Comparison of ENCODE assay signal across 22 cellular contexts in the genomic region with DNA sequence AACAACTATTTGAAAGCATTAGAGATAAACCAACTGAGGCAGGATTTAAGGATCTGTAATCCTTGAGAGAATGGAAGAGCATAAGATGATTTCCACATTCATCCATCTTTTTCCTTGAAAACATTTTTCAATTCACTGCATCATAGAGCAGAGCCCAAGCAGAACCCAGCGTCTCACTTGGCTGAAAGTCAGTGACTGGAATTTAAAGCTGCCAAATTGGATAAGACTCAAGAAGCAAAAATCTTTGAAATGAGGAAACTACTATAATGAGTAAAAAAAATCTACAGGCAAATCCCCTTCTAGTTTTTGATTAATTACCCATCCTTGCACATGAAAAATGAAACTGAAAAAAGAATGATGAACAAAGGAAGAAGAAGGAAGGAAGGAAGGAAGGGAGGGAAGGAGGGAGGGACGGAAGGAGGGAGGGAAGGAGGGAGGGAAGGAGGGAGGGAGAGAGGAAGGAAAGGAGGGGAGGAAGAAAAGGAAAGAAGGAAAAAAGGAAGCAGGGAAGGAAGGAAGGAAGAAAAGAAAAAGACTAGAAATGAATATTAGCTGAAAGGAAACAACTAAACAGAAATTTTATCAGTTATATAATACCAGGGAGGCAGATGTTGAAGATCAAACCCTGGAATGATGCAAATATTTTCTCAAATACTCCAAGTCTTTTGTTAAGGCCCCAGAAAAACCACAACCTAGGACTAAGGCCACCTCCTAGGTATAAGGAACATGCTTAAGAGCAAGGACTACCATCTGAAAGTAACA.
A peak's percentile ranks its signal among the peaks of the same experiment; 100 is the strongest.
DNase-seq lines count a peak whose midpoint lies in the region; TF ChIP-seq lines count a peak whose summit lies in the region.
"Had no signal": no experiment of that assay in that cellular context is flagged by ENCODE, and none has a peak within 500 bp of the region (broad histone marks: within the 10 kb centered on the region; RNA-seq: fewer than 3 reads in every experiment).

No MANE protein-coding gene starts in this region.

- H3K4me3 Mint-ChIP-seq in HFFc6: peak overlapping the region; percentile 10
- H3K4me3 Mint-ChIP-seq: CD8-positive, alpha-beta T cell; H9; T-helper 2 cell treated with Interferon-gamma antibody and Interleukin-4, amounts not matched to agents 5 μg/mL and 100 μg/mL, for 36 hours had no signal

- no peaks in the 10 kb centered on the region for H3K27me3 ChIP-seq in HAP-1 (ENCODE audit: low read depth)
- H3K27me3 ChIP-seq: body of pancreas, gastrocnemius medialis had no signal

- no peaks in the 10 kb centered on the region for H3K9me3 Mint-ChIP-seq in HFFc6
- H3K9me3 Mint-ChIP-seq: CD8-positive, alpha-beta T cell; H9; T-helper 2 cell treated with Interferon-gamma antibody and Interleukin-4, amounts not matched to agents 5 μg/mL and 100 μg/mL, for 36 hours had no signal

- H3K4me3 ChIP-seq in astrocyte of the cerebellum (ENCODE audit: low read depth, low read length) (no peak overlapping the region), HAP-1 (no peak overlapping the region)
- H3K4me3 ChIP-seq: body of pancreas, gastrocnemius medialis, thoracic aorta had no signal

- peaks cover 7% of the 10 kb centered on the region; the same call in 1 of the 2 replicates for H3K36me3 Mint-ChIP-seq in HFFc6 (ENCODE audit: low read depth)
- H3K36me3 Mint-ChIP-seq: CD8-positive, alpha-beta T cell had no signal

- H3K4me1 ChIP-seq in HAP-1: no peaks in the 10 kb centered on the region
- H3K4me1 ChIP-seq: body of pancreas, gastrocnemius medialis had no signal

- in situ Hi-C loops in astrocyte of the cerebellum (cut with HindIII; ENCODE audit: low sequenced_read_pairs) (no loop called here), HAP-1 (cut with MboI; ENCODE audit: low sequenced_read_pairs) (no loop called here)

- TF ChIP-seq CTCF in HFFc6 (IDR thresholded peaks at IDR 0.05) (no peak), astrocyte of the cerebellum (IDR thresholded peaks at IDR 0.05; ENCODE audit: low read depth, low read length, missing control alignments) (no peak)

- H3K9me3 ChIP-seq in HAP-1: no peaks in the 10 kb centered on the region
- H3K9me3 ChIP-seq: body of pancreas, gastrocnemius medialis, thoracic aorta had no signal

- peak; percentile 57 for DNase-seq in HFFc6
- DNase-seq in astrocyte of the cerebellum (ENCODE audit: low read depth): peak; percentile 59
- peak; percentile 19 for DNase-seq in inferior parietal cortex (ENCODE audit: extremely low spot score)
- peak; percentile 31 for DNase-seq in superior temporal gyrus (ENCODE audit: extremely low spot score)
- no peak for DNase-seq in HAP-1 (ENCODE audit: low spot score in 2 of 2)
- no peak for DNase-seq in effector CD4-positive, alpha-beta T cell
- no peak for DNase-seq in NCI-H524 treated with DMSO at 0.1 percent for 48 hours (lab: John Stamatoyannopoulos, UW)
- DNase-seq: activated CD4-positive, CD25-positive, alpha-beta regulatory T cell treated with anti-CD3 and anti-CD28 coated beads, Interleukin-2, amount 50 U/mL, for 72 hours; activated CD8-positive, alpha-beta memory T cell treated with anti-CD3 and anti-CD28 coated beads, Interleukin-2, amount 50 U/mL, for 4 hours; activated naive CD4-positive, alpha-beta T cell; body of pancreas; CD8-positive, alpha-beta T cell; gastrocnemius medialis; H9; KBM-7; NCI-H1105; NCI-H2171; right cardiac atrium; SHP77 treated with DMSO at 0.1 percent for 48 hours; stimulated activated CD4-positive, alpha-beta T cell treated with anti-CD3 and anti-CD28 coated beads, Interleukin-2, amount 100 ng/mL, for 48 hours had no signal

- H3K27ac Mint-ChIP-seq in HFFc6: peak overlapping the region; percentile 29; the same call in 1 of the 2 replicates
- H3K27ac Mint-ChIP-seq: CD8-positive, alpha-beta T cell; H9; T-helper 2 cell treated with Interferon-gamma antibody and Interleukin-4, amounts not matched to agents 5 μg/mL and 100 μg/mL, for 36 hours had no signal

- H3K27me3 Mint-ChIP-seq in HFFc6 (ENCODE audit: insufficient read depth): no peaks in the 10 kb centered on the region; the same call in 1 of the 2 replicates

- no peaks in the 10 kb centered on the region for H3K36me3 ChIP-seq in HAP-1 (replicated peaks)
- H3K36me3 ChIP-seq: gastrocnemius medialis, thoracic aorta had no signal

- H3K4me1 Mint-ChIP-seq in HFFc6 (ENCODE audit: low read depth): peaks cover 40% of the 10 kb centered on the region
- H3K4me1 Mint-ChIP-seq: H9 had no signal

Comparison
In these comparisons a context has a peak if more than half of its experiments do, and no peak if none do; other contexts are left out.
1. DNase-seq: peak in HFFc6 (single experiment), astrocyte of the cerebellum (single experiment), inferior parietal cortex (single experiment) and superior temporal gyrus (single experiment); none in HAP-1 (0 of 2), effector CD4-positive, alpha-beta T cell (single experiment) and NCI-H524 treated with DMSO at 0.1 percent for 48 hours (single experiment).